ENCODE assay signal across 12 cellular contexts in the genomic region with DNA sequence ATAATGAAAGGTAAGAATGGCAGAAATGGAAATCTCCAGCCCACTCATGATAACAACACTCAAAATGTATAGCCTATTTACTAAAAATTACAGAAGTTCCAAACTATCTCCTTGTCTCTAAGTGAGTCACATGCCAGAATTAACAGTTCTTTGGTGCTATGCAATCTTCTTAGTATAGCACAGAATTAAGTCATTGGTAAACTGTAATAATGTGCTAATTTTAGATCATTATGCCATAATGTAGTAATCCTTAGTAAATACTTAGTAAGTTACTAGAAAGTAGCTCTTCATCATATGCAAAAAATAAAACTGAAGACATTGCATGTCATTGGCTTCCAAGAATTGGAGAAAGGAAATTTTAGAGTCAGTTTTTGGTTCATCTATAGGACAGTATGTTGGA. TPM values are rescaled to one million over a fixed set of nuclear protein-coding genes. Genes with fewer than 3 reads are reported as not detected.
DNase-seq lines count a peak whose midpoint lies in the region; ATAC-seq and TF ChIP-seq lines count a peak whose summit lies in the region.
"Had no signal": no experiment of that assay in that cellular context is flagged by ENCODE, and none has a peak within 500 bp of the region (broad histone marks: within the 10 kb centered on the region; RNA-seq: fewer than 3 reads in every experiment).

No MANE protein-coding gene starts in this region.

- peak; percentile 52 to 80 for ATAC-seq in natural killer cell treated with Interleukin-12 subunit alpha and Interleukin-12 subunit beta and Interleukin-15 and Interleukin-18, amount 100 ng/mL, for 72 hours
- ATAC-seq in natural killer cell (no peak), T-helper 17 cell (no peak), HG02840 (IDR thresholded peaks at IDR 0.05; ENCODE audit: low FRiP score, unreplicated experiment) (no peak)

- H3K27me3 Mint-ChIP-seq in natural killer cell treated with Interleukin-12 subunit alpha and Interleukin-12 subunit beta and Interleukin-15 and Interleukin-18, amount 100 ng/mL, for 72 hours: no peaks in the 10 kb centered on the region
- H3K27me3 Mint-ChIP-seq in natural killer cell (ENCODE audit: low read depth in 2 of 2) (no peaks in the 10 kb centered on the region), T-helper 17 cell (no peaks in the 10 kb centered on the region)
- H3K27me3 Mint-ChIP-seq: CD8-positive, alpha-beta memory T cell had no signal

- H3K36me3 Mint-ChIP-seq in natural killer cell treated with Interleukin-12 subunit alpha and Interleukin-12 subunit beta and Interleukin-15 and Interleukin-18, amount 100 ng/mL, for 72 hours: peaks cover 25% of the 10 kb centered on the region
- H3K36me3 Mint-ChIP-seq in natural killer cell: peaks cover 8% of the 10 kb centered on the region
- peaks cover 5% of the 10 kb centered on the region for H3K36me3 Mint-ChIP-seq in T-helper 17 cell (ENCODE audit: low read depth)

- peak overlapping the region; percentile 47 for H3K4me3 Mint-ChIP-seq in natural killer cell treated with Interleukin-12 subunit alpha and Interleukin-12 subunit beta and Interleukin-15 and Interleukin-18, amount 100 ng/mL, for 72 hours
- H3K4me3 Mint-ChIP-seq in natural killer cell (no peak overlapping the region), T-helper 17 cell (no peak overlapping the region)
- H3K4me3 Mint-ChIP-seq: immature natural killer cell had no signal

- peaks cover 64 to 69% of the 10 kb centered on the region in 2 donors for H3K4me1 Mint-ChIP-seq in natural killer cell treated with Interleukin-12 subunit alpha and Interleukin-12 subunit beta and Interleukin-15 and Interleukin-18, amount 100 ng/mL, for 72 hours (ENCODE audit: low read depth in 2 of 2)
- H3K4me1 Mint-ChIP-seq in natural killer cell (peaks cover 57 to 58% of the 10 kb centered on the region in 2 donors), T-helper 17 cell (peaks cover 52% of the 10 kb centered on the region)

- TF ChIP-seq CTCF in natural killer cell (IDR thresholded peaks at IDR 0.05) (no peak), fibroblast of mammary gland (conservative IDR thresholded peaks at IDR 0.05; ENCODE audit: control insufficient read depth, insufficient read depth, low read depth, low read length) (no peak)

- H3K4me3 ChIP-seq in fibroblast of mammary gland (ENCODE audit: control insufficient read depth, low read depth, low read length): no peak overlapping the region

- H3K9me3 ChIP-seq in T-helper 17 cell (ENCODE audit: control insufficient read depth, low read length, poor library complexity, severe bottlenecking): no peaks in the 10 kb centered on the region

- H3K9me3 Mint-ChIP-seq in natural killer cell treated with Interleukin-12 subunit alpha and Interleukin-12 subunit beta and Interleukin-15 and Interleukin-18, amount 100 ng/mL, for 72 hours: peaks cover 12% of the 10 kb centered on the region
- peaks cover 2 to 4% of the 10 kb centered on the region in 2 donors for H3K9me3 Mint-ChIP-seq in natural killer cell
- H3K9me3 Mint-ChIP-seq: CD8-positive, alpha-beta memory T cell had no signal

- no peak for DNase-seq in natural killer cell treated with Interleukin-12 subunit alpha and Interleukin-12 subunit beta and Interleukin-15 and Interleukin-18, amount 100 ng/mL, for 72 hours (ENCODE audit: low spot score)
- DNase-seq in natural killer cell (no peak), T-helper 17 cell (no peak), fibroblast of mammary gland (ENCODE audit: low read depth) (peak; percentile 54), Kasumi-1 (lab: John Stamatoyannopoulos, UW) (no peak), NCI-H446 (lab: John Stamatoyannopoulos, UW) (no peak), kidney glomerular epithelial cell (lab: John Stamatoyannopoulos, UW) (no peak)
- DNase-seq: CD8-positive, alpha-beta memory T cell; immature natural killer cell; NCI-H345; stimulated activated CD4-positive, alpha-beta T cell treated with anti-CD3 and anti-CD28 coated beads, Interleukin-1b, Interleukin-23, amount 100 ng/mL, for 48 hours had no signal

- peak overlapping the region; percentile 73 to 97 for H3K27ac Mint-ChIP-seq in natural killer cell treated with Interleukin-12 subunit alpha and Interleukin-12 subunit beta and Interleukin-15 and Interleukin-18, amount 100 ng/mL, for 72 hours
- H3K27ac Mint-ChIP-seq in natural killer cell (no peak overlapping the region), T-helper 17 cell (peak overlapping the region; percentile 24)

- intact Hi-C loops in natural killer cell (cut with micrococcal nuclease): no loop called here

RNA-seq across cellular contexts. Expression of a gene that starts 39.9 kb away (rescaled TPM):
- 100 to 1,000 TPM in 1 of 2 donors, 10 to 100 TPM in 1; 82.6 to 113 TPM for total RNA-seq in natural killer cell treated with Interleukin-12 subunit alpha and Interleukin-12 subunit beta and Interleukin-15 and Interleukin-18, amount 100 ng/mL, for 72 hours
- 100 to 1,000 TPM; 226 to 236 (median 233) TPM for total RNA-seq in natural killer cell
- total RNA-seq in T-helper 17 cell: 100 to 1,000 TPM; 150 to 170 TPM

Comparison
In these comparisons a context has a peak if more than half of its experiments do, and no peak if none do; other contexts are left out.
1. ATAC-seq: peak in natural killer cell treated with Interleukin-12 subunit alpha and Interleukin-12 subunit beta and Interleukin-15 and Interleukin-18, amount 100 ng/mL, for 72 hours (2 of 2); none in natural killer cell (0 of 3), T-helper 17 cell (single experiment) and HG02840 (single experiment).
2. H3K27ac Mint-ChIP-seq: peak in natural killer cell treated with Interleukin-12 subunit alpha and Interleukin-12 subunit beta and Interleukin-15 and Interleukin-18, amount 100 ng/mL, for 72 hours (2 of 2) and T-helper 17 cell (single experiment); none in natural killer cell (0 of 2).